ENCODE assay signal across 1 cellular context in genomic region chr2:43005211-43005974, GRCh38.
TF ChIP-seq lines count a peak whose summit lies in the region.

No MANE protein-coding gene starts in this region.

TF ChIP-seq in HepG2, 621 proteins besides CTCF, POLR2A, EP300 and RAD21 (continued from another document and continues in another):
- TF ChIP-seq RERE (CRISPR knock-in tag; IDR thresholded peaks at IDR 0.05; ENCODE audit: low read depth) (peak; percentile 86), MYNN (CRISPR knock-in tag; IDR thresholded peaks at IDR 0.05; ENCODE audit: low read depth) (no peak), ZNF280B (CRISPR knock-in tag; IDR thresholded peaks at IDR 0.05; ENCODE audit: borderline replicate concordance) (no peak; the same call in 1 of the 2 replicates), ZNF160 (CRISPR knock-in tag; IDR thresholded peaks at IDR 0.05) (peak; percentile 81; the same call in 1 of the 2 replicates), ZFY (CRISPR knock-in tag; IDR thresholded peaks at IDR 0.05) (peak; percentile 34), WIZ (CRISPR knock-in tag; IDR thresholded peaks at IDR 0.05) (no peak; the same call in 1 of the 2 replicates), HNRNPK (IDR thresholded peaks at IDR 0.05; ENCODE audit: low read depth, low read length, poor library complexity, severe bottlenecking) (no peak), ZNF580 (CRISPR knock-in tag; IDR thresholded peaks at IDR 0.05; ENCODE audit: borderline replicate concordance, low read depth) (peak; percentile 96; the same call in 1 of the 2 replicates), ATF7-NPFF (CRISPR knock-in tag; IDR thresholded peaks at IDR 0.05; ENCODE audit: low read depth) (no peak; the same call in 1 of the 2 replicates), CEBPG (CRISPR knock-in tag; IDR thresholded peaks at IDR 0.05) (peak; percentile 78), ZNF530 (CRISPR knock-in tag; IDR thresholded peaks at IDR 0.05; ENCODE audit: low read depth) (no peak), ZNF382 (CRISPR knock-in tag; IDR thresholded peaks at IDR 0.05; ENCODE audit: borderline replicate concordance) (no peak), ZNF275 (CRISPR knock-in tag; IDR thresholded peaks at IDR 0.05; ENCODE audit: borderline replicate concordance) (peak; percentile 97; the same call in 1 of the 2 replicates), ZNF326 (CRISPR knock-in tag; IDR thresholded peaks at IDR 0.05; ENCODE audit: borderline replicate concordance) (no peak), ZMAT5 (CRISPR knock-in tag; IDR thresholded peaks at IDR 0.05; ENCODE audit: borderline replicate concordance, low read depth) (no peak), KLF9 (CRISPR knock-in tag; IDR thresholded peaks at IDR 0.05; ENCODE audit: low read depth) (peak; percentile 68; the same call in 1 of the 2 replicates), KDM5A (IDR thresholded peaks at IDR 0.05; ENCODE audit: borderline replicate concordance, low read length) (no peak; the same call in 1 of the 2 replicates), PAF1 (CRISPR knock-in tag; IDR thresholded peaks at IDR 0.05) (no peak), ATF3 (CRISPR knock-in tag; IDR thresholded peaks at IDR 0.05) (peak; percentile 51; the same call in 1 of the 2 replicates), ZNF740 (CRISPR knock-in tag; IDR thresholded peaks at IDR 0.05) (peak; percentile 51; the same call in 1 of the 2 replicates), ZNF883 (CRISPR knock-in tag; IDR thresholded peaks at IDR 0.05; ENCODE audit: not compliant biosample characterization) (peak; percentile 39), AHDC1 (CRISPR knock-in tag; IDR thresholded peaks at IDR 0.05; ENCODE audit: borderline replicate concordance) (peak; percentile 87), ARHGAP35 (CRISPR knock-in tag; IDR thresholded peaks at IDR 0.05; ENCODE audit: borderline replicate concordance) (no peak), ARID5B (CRISPR knock-in tag; IDR thresholded peaks at IDR 0.05) (peak; percentile 94), ZNF660 (CRISPR knock-in tag; IDR thresholded peaks at IDR 0.05; ENCODE audit: borderline replicate concordance, low read depth) (no peak), TIGD3 (CRISPR knock-in tag; IDR thresholded peaks at IDR 0.05; ENCODE audit: borderline replicate concordance) (no peak), ZGPAT (CRISPR knock-in tag; IDR thresholded peaks at IDR 0.05) (peak; percentile 81; the same call in 1 of the 2 replicates), ZNF253 (CRISPR knock-in tag; IDR thresholded peaks at IDR 0.05; ENCODE audit: borderline replicate concordance) (no peak)
